In the genomic region with DNA sequence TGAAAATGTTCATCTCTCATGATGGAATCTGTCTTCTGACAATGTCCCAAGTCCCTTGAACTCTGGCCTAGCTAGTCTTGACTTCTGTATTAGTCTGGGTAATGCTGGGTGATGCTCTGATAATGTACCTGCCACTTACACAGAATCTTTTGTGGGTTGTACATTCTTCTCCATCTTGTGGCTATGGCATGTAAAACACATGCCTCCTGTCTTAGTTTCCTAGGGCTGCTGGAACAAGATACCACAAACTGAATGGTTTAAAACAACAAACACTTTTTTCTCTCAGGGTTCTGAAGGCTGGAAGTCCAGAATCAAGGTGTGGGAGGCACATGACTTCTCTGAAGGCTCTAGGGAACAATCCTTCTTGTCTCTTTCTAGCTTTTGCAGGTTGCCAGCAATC, we compare ENCODE assay signal across 23 cellular contexts. TPM values are rescaled to one million over a fixed set of nuclear protein-coding genes. Genes with fewer than 3 reads are reported as not detected.
A peak's percentile ranks its signal among the peaks of the same experiment; 100 is the strongest.
DNase-seq lines count a peak whose midpoint lies in the region; ATAC-seq and TF ChIP-seq lines count a peak whose summit lies in the region.
"Had no signal": no experiment of that assay in that cellular context is flagged by ENCODE, and none has a peak within 500 bp of the region (broad histone marks: within the 10 kb centered on the region; RNA-seq: fewer than 3 reads in every experiment).

No MANE protein-coding gene starts in this region.

- no peak overlapping the region for H3K9ac ChIP-seq in GM23248
- H3K9ac ChIP-seq in fibroblast of lung (ENCODE audit: insufficient read depth, low read length): no peak overlapping the region
- H3K9ac ChIP-seq: BLaER1 treated with 17β-estradiol and CSF1 and Interleukin-3, amounts not matched to agents 10 nM and 100 nM had no signal

- H3K36me3 ChIP-seq in GM23248 (ENCODE audit: low read depth) (no peaks in the 10 kb centered on the region), fibroblast of lung (ENCODE audit: control insufficient read depth, insufficient read depth, low read length) (no peaks in the 10 kb centered on the region)
- H3K36me3 ChIP-seq: BLaER1 treated with 17β-estradiol and CSF1 and Interleukin-3, amounts not matched to agents 10 nM and 100 nM had no signal

- H4K20me1 ChIP-seq in GM23248 (ENCODE audit: insufficient read depth) (no peaks in the 10 kb centered on the region), fibroblast of lung (ENCODE audit: control insufficient read depth, extremely low read depth, insufficient read depth, low read length) (no peaks in the 10 kb centered on the region)
- H4K20me1 ChIP-seq: BLaER1 treated with 17β-estradiol and CSF1 and Interleukin-3, amounts not matched to agents 10 nM and 100 nM had no signal

- no peaks in the 10 kb centered on the region for H3F3A ChIP-seq in GM23248 (ENCODE audit: insufficient read depth)

- H3K4me1 ChIP-seq in GM23248 (ENCODE audit: insufficient read depth) (no peaks in the 10 kb centered on the region), fibroblast of lung (ENCODE audit: control insufficient read depth, extremely low read depth, insufficient read depth, low read length) (no peaks in the 10 kb centered on the region)

- H3K79me2 ChIP-seq in GM23248 (ENCODE audit: insufficient read depth) (no peaks in the 10 kb centered on the region), fibroblast of lung (ENCODE audit: control insufficient read depth, insufficient read depth, low read length) (no peaks in the 10 kb centered on the region)

- no peak overlapping the region for H3K27ac ChIP-seq in GM23248
- no peak overlapping the region for H3K27ac ChIP-seq in fibroblast of lung (ENCODE audit: insufficient read depth, low read length)
- H3K27ac ChIP-seq: BLaER1 treated with 17β-estradiol and CSF1 and Interleukin-3, amounts not matched to agents 10 nM and 100 nM; SK-N-MC had no signal

- peak; percentile 19 for DNase-seq in AG08395 (ENCODE audit: low spot score)
- peak; percentile 21 for DNase-seq in GM23248
- peak; percentile 50 for DNase-seq in amniotic epithelial cell (ENCODE audit: low read depth)
- DNase-seq in fibroblast of lung (ENCODE audit: low read depth in 2 of 2): peak; percentile 17 to 76
- no peak for DNase-seq in cerebellar nuclear complex (lab: John Stamatoyannopoulos, UW)
- no peak for DNase-seq in ACHN
- DNase-seq in T-helper 1 cell: no peak
- DNase-seq: DMS79 treated with DMSO at 0.1 percent for 48 hours, GDM1, Karpas-422, NCI-H1105, NCI-H1694, NCI-H510A treated with DMSO at 0.1 percent for 48 hours, NCI-H774, OCI-M1, SHP77 had no signal

- H3K4me3 ChIP-seq in GM23248: no peak overlapping the region
- no peak overlapping the region for H3K4me3 ChIP-seq in fibroblast of lung (replicated peaks in 1 of 4; ENCODE audit: control extremely low read depth in 1 of 4, insufficient read depth in 1 of 4, low read depth in 3 of 4, low read length in 4 of 4)
- H3K4me3 ChIP-seq: BLaER1 treated with 17β-estradiol and CSF1 and Interleukin-3, amounts not matched to agents 10 nM and 100 nM; GM23338; SK-N-MC had no signal

- H3K27me3 ChIP-seq in GM23248 (replicated peaks; ENCODE audit: insufficient read depth): no peaks in the 10 kb centered on the region
- no peaks in the 10 kb centered on the region for H3K27me3 ChIP-seq in fibroblast of lung (ENCODE audit: control insufficient read depth, insufficient read depth, low read length)
- H3K27me3 ChIP-seq: BLaER1 treated with 17β-estradiol and CSF1 and Interleukin-3, amounts not matched to agents 10 nM and 100 nM had no signal

- H3K9me2 ChIP-seq in GM23248 (ENCODE audit: insufficient read depth): no peaks in the 10 kb centered on the region

- H2AFZ ChIP-seq in GM23248 (no peak overlapping the region), fibroblast of lung (ENCODE audit: low read length) (no peak overlapping the region)
- H2AFZ ChIP-seq: GM23338 had no signal

- TF ChIP-seq CTCF in fibroblast of lung (conservative IDR thresholded peaks at IDR 0.05 in 1 of 2, IDR thresholded peaks at IDR 0.05 in 1 of 2; ENCODE audit: low read depth in 1 of 2, low read length in 2 of 2): no peak

- ATAC-seq in activated CD4-positive, CD25-positive, alpha-beta regulatory T cell treated with anti-CD3 and anti-CD28 coated beads, Interleukin-2, amount 50 U/mL, for 24 hours: no peak
- ATAC-seq: HCT116 had no signal

- H3K4me2 ChIP-seq in GM23248 (ENCODE audit: unreplicated experiment) (no peak overlapping the region), fibroblast of lung (ENCODE audit: extremely low read depth, insufficient read depth, low read length) (no peak overlapping the region)
- H3K4me2 ChIP-seq: BLaER1 treated with 17β-estradiol and CSF1 and Interleukin-3, amounts not matched to agents 10 nM and 100 nM; GM23338 had no signal

- H3K9me3 ChIP-seq in GM23248 (ENCODE audit: low read depth) (no peaks in the 10 kb centered on the region), fibroblast of lung (ENCODE audit: control insufficient read depth, insufficient read depth, low read depth, low read length) (no peaks in the 10 kb centered on the region)

- in situ Hi-C loops in GM23248 (cut with MboI) (no loop called here), ACHN (cut with HindIII; ENCODE audit: low pct_ligation_motif_present, low pct_unique_long_range_greater_than_20kb, low sequenced_read_pairs) (no loop called here)

RNA-seq across cellular contexts. Expression of a gene that starts 57.1 kb away (rescaled TPM):
- total RNA-seq in GM23248 (2014; rRNA removed; shearing (Covaris generic)): 2.2 TPM in 1 of 2 replicates, not detected in the other
- 0.22 TPM in 1 of 2 replicates, not detected in the other for polyA plus RNA-seq in GM23248 (2016; fragmentation: Nextera tagmentation; extraction: Ambion mirVana)
- total RNA-seq in fibroblast of lung: 1.3 and 3.0 TPM in 2 replicates
- polyA plus RNA-seq in fibroblast of lung: 0.51 and 1.4 TPM in 2 replicates
- 0.30 and 1.2 TPM in 2 replicates for polyA plus RNA-seq in fibroblast of lung (2012)
- polyA minus RNA-seq in fibroblast of lung (ENCODE audit: low replicate concordance): 0.59 and 7.7 TPM in 2 replicates
- total RNA-seq: A172 had no signal
- polyA plus RNA-seq: IgD-negative memory B cell had no signal

Comparison
In these comparisons a context has a peak if more than half of its experiments do, and no peak if none do; other contexts are left out.
1. DNase-seq: peak in AG08395 (single experiment), GM23248 (single experiment), amniotic epithelial cell (single experiment) and fibroblast of lung (2 of 2); none in cerebellar nuclear complex (0 of 2), ACHN (single experiment) and T-helper 1 cell (0 of 5).